In genomic region chrX:130705591-130705990, GRCh38 we compare ENCODE assay signal across 19 cellular contexts.
DNase-seq lines count a peak whose midpoint lies in the region; ATAC-seq and TF ChIP-seq lines count a peak whose summit lies in the region.
"Had no signal": no experiment of that assay in that cellular context is flagged by ENCODE, and none has a peak within 500 bp of the region (broad histone marks: within the 10 kb centered on the region; RNA-seq: fewer than 3 reads in every experiment).

No MANE protein-coding gene starts in this region.

- H3K27ac ChIP-seq in IMR-90 (ENCODE audit: insufficient read depth, low read length) (no peak overlapping the region), colonic mucosa (no peak overlapping the region)
- H3K27ac ChIP-seq: BLaER1 treated with 17β-estradiol and CSF1 and Interleukin-3, amounts not matched to agents 10 nM and 100 nM had no signal

- no peaks in the 10 kb centered on the region for H3K79me1 ChIP-seq in IMR-90 (ENCODE audit: low read depth in 1 of 2, low read length in 2 of 2)

- H3K9me1 ChIP-seq in IMR-90 (ENCODE audit: insufficient read depth, low read length), result no peaks in the 10 kb centered on the region

- H2AFZ ChIP-seq in IMR-90 (replicated peaks; ENCODE audit: low read length, poor library complexity), result no peak overlapping the region

- peaks cover 3% of the 10 kb centered on the region; the same call in 1 of the 2 replicates for H3K4me1 ChIP-seq in IMR-90 (ENCODE audit: control insufficient read depth, insufficient read depth, low read length)
- H3K4me1 ChIP-seq in colonic mucosa, result no peaks in the 10 kb centered on the region
- H3K4me1 ChIP-seq in mucosa of descending colon (ENCODE audit: low read depth), result no peaks in the 10 kb centered on the region
- H3K4me1 ChIP-seq: BE2C; BLaER1 treated with 17β-estradiol and CSF1 and Interleukin-3, amounts not matched to agents 10 nM and 100 nM; HAP-1 had no signal

- no peak overlapping the region for H2BK15ac ChIP-seq in IMR-90 (ENCODE audit: low read depth, low read length)

- no peak overlapping the region for H3K14ac ChIP-seq in IMR-90 (replicated peaks; ENCODE audit: low read depth, low read length)

- no peak overlapping the region for H2BK20ac ChIP-seq in IMR-90 (ENCODE audit: low read depth, low read length)

- no peak overlapping the region for H2AK9ac ChIP-seq in IMR-90 (replicated peaks; ENCODE audit: low read depth, low read length, poor library complexity)

- H2BK5ac ChIP-seq in IMR-90 (ENCODE audit: low read depth, low read length, poor library complexity, severe bottlenecking), result no peak overlapping the region

- no peak overlapping the region for H4K8ac ChIP-seq in IMR-90 (ENCODE audit: low read depth in 2 of 2, low read length in 2 of 2)

- H2AK5ac ChIP-seq in IMR-90 (ENCODE audit: low read depth, low read length), result 0 out of 2 replicates have a peak overlapping the region, but pooled peaks have one; percentile 1

- H3K56ac ChIP-seq in IMR-90 (ENCODE audit: extremely low read depth, insufficient read depth, low read length), result no peak overlapping the region

- H3K4me3 ChIP-seq in IMR-90 (ENCODE audit: insufficient read depth, low read depth, low read length) (no peak overlapping the region), colonic mucosa (no peak overlapping the region), mucosa of descending colon (no peak overlapping the region)
- H3K4me3 ChIP-seq: A549; BLaER1 treated with 17β-estradiol and CSF1 and Interleukin-3, amounts not matched to agents 10 nM and 100 nM; HAP-1 had no signal

- CTCF ChIA-PET in IMR-90 (lab: Yijun Ruan, JAX), result no interaction called here

- BruUV-seq in IMR-90 (replicated peaks; lab: Mats Ljungman, UMichigan), result no TSS peak

- no peak for ATAC-seq in IMR-90 (ENCODE audit: low read depth)
- peak; percentile 40 for ATAC-seq in mucosa of descending colon
- no peak for ATAC-seq in HG03457 (IDR thresholded peaks at IDR 0.05; ENCODE audit: unreplicated experiment)
- no peak for ATAC-seq in HG02884 (IDR thresholded peaks at IDR 0.05; ENCODE audit: unreplicated experiment)

- in situ Hi-C loops in IMR-90 (cut with MboI; ENCODE audit: low sequenced_read_pairs), result no loop called here

- no peak overlapping the region for H3K4ac ChIP-seq in IMR-90 (ENCODE audit: low read depth, low read length)

- POLR2A ChIA-PET in IMR-90 (lab: Charles Lee; ENCODE audit: unreplicated experiment), result no interaction called here

- no peaks in the 10 kb centered on the region for H3K9me3 ChIP-seq in IMR-90 (ENCODE audit: control insufficient read depth, insufficient read depth, low read length)
- H3K9me3 ChIP-seq in colonic mucosa, result no peaks in the 10 kb centered on the region
- no peaks in the 10 kb centered on the region for H3K9me3 ChIP-seq in mucosa of descending colon
- H3K9me3 ChIP-seq: A549; BE2C; BLaER1 treated with 17β-estradiol and CSF1 and Interleukin-3, amounts not matched to agents 10 nM and 100 nM; HAP-1 had no signal

- no peak for TF ChIP-seq RAD21 in IMR-90 (IDR thresholded peaks at IDR 0.05; ENCODE audit: low read length)

- no peak overlapping the region for H3K23ac ChIP-seq in IMR-90 (ENCODE audit: low read depth, low read length)

- no peak overlapping the region for H2BK120ac ChIP-seq in IMR-90 (ENCODE audit: low read depth, low read length)

- no peak for TF ChIP-seq POLR2A in IMR-90 (IDR thresholded peaks at IDR 0.05; ENCODE audit: low read depth, low read length)

- no peak overlapping the region for H4K91ac ChIP-seq in IMR-90 (ENCODE audit: insufficient read depth, low read depth, low read length)

- intact Hi-C loops in IMR-90 (cut with micrococcal nuclease), result no loop called here
- intact Hi-C loops in colonic mucosa (cut with DNase I), result no loop called here
- intact Hi-C loops in mucosa of descending colon (cut with DNase I, micrococcal nuclease), result no loop called here

- no peak overlapping the region for H4K5ac ChIP-seq in IMR-90 (ENCODE audit: low read depth, low read length)

- H3K27me3 ChIP-seq in IMR-90 (ENCODE audit: control insufficient read depth, insufficient read depth, low read length) (no peaks in the 10 kb centered on the region), colonic mucosa (no peaks in the 10 kb centered on the region)
- H3K27me3 ChIP-seq: BE2C had no signal

- H3K4me2 ChIP-seq in IMR-90 (ENCODE audit: low read depth, low read length), result no peak overlapping the region
- H3K4me2 ChIP-seq: BLaER1 treated with 17β-estradiol and CSF1 and Interleukin-3, amounts not matched to agents 10 nM and 100 nM had no signal

- no CpG with 5 or more reads among the region's 3 CpGs for WGBS in IMR-90 (ENCODE audit: extremely low coverage in 2 of 2, insufficient read length in 1 of 2), 2 experiments

- H3K36me3 ChIP-seq in IMR-90 (ENCODE audit: control insufficient read depth, insufficient read depth, low read length) (no peaks in the 10 kb centered on the region), colonic mucosa (no peaks in the 10 kb centered on the region), mucosa of descending colon (ENCODE audit: low read depth) (no peaks in the 10 kb centered on the region)
- H3K36me3 ChIP-seq: BE2C, HAP-1 had no signal

- no peak for DNase-seq in IMR-90
- peak; percentile 20 for DNase-seq in colonic mucosa
- DNase-seq in mucosa of descending colon, result no peak
- DNase-seq in GM20000 (ENCODE audit: low spot score), result no peak
- DNase-seq: 8988T; ACHN; AML-193; BE2C; CD4-positive, alpha-beta T cell; CD8-positive, alpha-beta memory T cell; DMS53; DMS79 treated with DMSO at 0.1 percent for 48 hours; GF-D8; GOT3 had no signal

- H4K20me1 ChIP-seq in IMR-90 (ENCODE audit: insufficient read depth, low read length), result no peaks in the 10 kb centered on the region

- TF ChIP-seq CTCF in IMR-90 (conservative IDR thresholded peaks at IDR 0.05; ENCODE audit: low read depth, low read length) (no peak), colonic mucosa (IDR thresholded peaks at IDR 0.05) (no peak), mucosa of descending colon (IDR thresholded peaks at IDR 0.05) (no peak), GM20000 (IDR thresholded peaks at IDR 0.05; ENCODE audit: extremely low read depth, missing control alignments) (no peak)

- H3K9ac ChIP-seq in IMR-90 (ENCODE audit: low read depth, low read length) (no peak overlapping the region), colonic mucosa (ENCODE audit: low read depth in 2 of 2, low read length in 2 of 2) (no peak overlapping the region)
- H3K9ac ChIP-seq: BLaER1 treated with 17β-estradiol and CSF1 and Interleukin-3, amounts not matched to agents 10 nM and 100 nM had no signal

- dilution Hi-C loops in IMR-90 (cut with HindIII; ENCODE audit: low sequenced_read_pairs, unreplicated experiment), result no loop called here

- H3K18ac ChIP-seq in IMR-90 (ENCODE audit: low read depth, low read length), result no peak overlapping the region

TF ChIP-seq in IMR-90, 13 proteins besides CTCF, POLR2A, EP300 and RAD21:
- TF ChIP-seq FOS (IDR thresholded peaks at IDR 0.05; ENCODE audit: low read depth, low read length) (no peak), MAZ (IDR thresholded peaks at IDR 0.05; ENCODE audit: borderline replicate concordance, low read depth, low read length) (no peak), MAFK (IDR thresholded peaks at IDR 0.05; ENCODE audit: low read depth, low read length) (no peak), CEBPB (IDR thresholded peaks at IDR 0.05; ENCODE audit: low read depth, low read length) (no peak), ELK1 (IDR thresholded peaks at IDR 0.05; ENCODE audit: borderline replicate concordance, low read depth, low read length) (no peak), SMC3 (IDR thresholded peaks at IDR 0.05; ENCODE audit: low read depth, low read length) (no peak), BHLHE40 (IDR thresholded peaks at IDR 0.05; ENCODE audit: low read depth, low read length) (no peak), CHD1 (IDR thresholded peaks at IDR 0.05; ENCODE audit: low read depth, low read length) (no peak), RCOR1 (IDR thresholded peaks at IDR 0.05; ENCODE audit: insufficient replicate concordance, low read length) (no peak), RFX5 (IDR thresholded peaks at IDR 0.05; ENCODE audit: low read depth, low read length) (no peak), USF2 (IDR thresholded peaks at IDR 0.05; ENCODE audit: low read depth, low read length) (no peak), MXI1 (IDR thresholded peaks at IDR 0.05; ENCODE audit: borderline replicate concordance, low read depth, low read length) (no peak), NFE2L2 (IDR thresholded peaks at IDR 0.05; ENCODE audit: low read depth, low read length) (no peak)
